ENCODE assay signal across 10 cellular contexts in genomic region chr3:154795582-154795981, GRCh38.
DNase-seq lines count a peak whose midpoint lies in the region; ATAC-seq and TF ChIP-seq lines count a peak whose summit lies in the region.
"Had no signal": no experiment of that assay in that cellular context is flagged by ENCODE, and none has a peak within 500 bp of the region (broad histone marks: within the 10 kb centered on the region; RNA-seq: fewer than 3 reads in every experiment).

No MANE protein-coding gene starts in this region.

- CTCF ChIA-PET in GM10248 (lab: Yijun Ruan, JAX) = interaction anchor here (1.4 kb wide), 1 partner anchor 20 kb away, joined by 4 read pairs; no protein-coding TSS in a partner anchor

- H3K4me1 ChIP-seq in adipocyte (ENCODE audit: control insufficient read depth, insufficient read depth, low read length) = peaks cover 33% of the 10 kb centered on the region
- H3K4me1 ChIP-seq in upper lobe of left lung = peaks cover 0 to 5% (median 0%) of the 10 kb centered on the region in 4 donors
- H3K4me1 ChIP-seq: testis had no signal

- no peak for TF ChIP-seq EP300 in upper lobe of left lung (IDR thresholded peaks at IDR 0.05)

- POLR2A ChIA-PET in GM10248 (lab: Yijun Ruan, JAX) = no interaction called here

- peak overlapping the region in 2 of 4 donors; percentile 27 to 66 for H3K27ac ChIP-seq in upper lobe of left lung
- H3K27ac ChIP-seq: testis had no signal

- H3K9ac ChIP-seq in adipocyte (ENCODE audit: low read length) = no peak overlapping the region

- H3K27me3 ChIP-seq in adipocyte (replicated peaks; ENCODE audit: control insufficient read depth, insufficient read depth, low read length) (no peaks in the 10 kb centered on the region), upper lobe of left lung (no peaks in the 10 kb centered on the region)
- H3K27me3 ChIP-seq: testis had no signal

- WGBS in upper lobe of left lung, 2 donors = 44 to 54% methylated on average over 2 of the region's 2 CpGs

- TF ChIP-seq POLR2A in upper lobe of left lung (IDR thresholded peaks at IDR 0.05) = peak in 1 of 4 donors; percentile 62

- H3K36me3 ChIP-seq in adipocyte (ENCODE audit: control insufficient read depth, insufficient read depth, low read length, severe bottlenecking) (no peaks in the 10 kb centered on the region), upper lobe of left lung (no peaks in the 10 kb centered on the region)

- no peak overlapping the region for H3K4me3 ChIP-seq in adipocyte (ENCODE audit: low read length)
- no peak overlapping the region for H3K4me3 ChIP-seq in upper lobe of left lung
- H3K4me3 ChIP-seq: testis had no signal

- intact Hi-C loops in Right ventricle myocardium superior (cut with DNase I) = no loop called here
- intact Hi-C loops in cardiac septum (cut with DNase I) = no loop called here
- intact Hi-C loops in left cardiac atrium (cut with DNase I) = no loop called here

- DNase-seq in Right ventricle myocardium superior = no peak
- no peak for DNase-seq in cardiac septum (ENCODE audit: low spot score)
- DNase-seq in adipocyte (ENCODE audit: low read depth) = peak; percentile 81
- DNase-seq in left cardiac atrium = no peak
- DNase-seq in upper lobe of left lung = peak in 1 of 2 donors; percentile 38
- DNase-seq in GM10248 (ENCODE audit: extremely low spot score) = no peak
- DNase-seq in LoVo (ENCODE audit: low spot score) = no peak
- DNase-seq: NCI-H526, testis had no signal

- ATAC-seq in Right ventricle myocardium superior (ENCODE audit: poor library complexity) = peak; percentile 61
- peak; percentile 38 to 86 for ATAC-seq in left cardiac atrium
- ATAC-seq in upper lobe of left lung (ENCODE audit: low FRiP score in 2 of 2) = peak; percentile 66 to 77
- ATAC-seq in HG02623 (IDR thresholded peaks at IDR 0.05; ENCODE audit: unreplicated experiment) = no peak

- no peaks in the 10 kb centered on the region for H3K9me3 ChIP-seq in adipocyte (ENCODE audit: control insufficient read depth, low read length)
- no peaks in the 10 kb centered on the region for H3K9me3 ChIP-seq in upper lobe of left lung
- H3K9me3 ChIP-seq: testis had no signal

- TF ChIP-seq CTCF in upper lobe of left lung (IDR thresholded peaks at IDR 0.05) (no peak), GM10248 (IDR thresholded peaks at IDR 0.05; ENCODE audit: control extremely low read depth, extremely low read depth, low read depth, missing control alignments) (no peak)
